In genomic region chr11:70544774-70545625, GRCh38 we compare ENCODE assay signal across 16 cellular contexts.
DNase-seq lines count a peak whose midpoint lies in the region; ATAC-seq lines count a peak whose summit lies in the region.
"Had no signal": no experiment of that assay in that cellular context is flagged by ENCODE, and none has a peak within 500 bp of the region (broad histone marks: within the 10 kb centered on the region; RNA-seq: fewer than 3 reads in every experiment).

No MANE protein-coding gene starts in this region.

- DNase-seq in H7, result peak; percentile 92
- peak; percentile 72 to 75 for DNase-seq in SJCRH30
- peak; percentile 84 for DNase-seq in iPS-NIHi11 (ENCODE audit: low spot score)
- DNase-seq in renal cortical epithelial cell (ENCODE audit: low read depth), result peak; percentile 26
- DNase-seq in GOT3 (lab: John Stamatoyannopoulos, UW), result no peak
- DNase-seq in activated T-cell treated with anti-CD3 and anti-CD28 coated beads, Interleukin-2, amount 50 U/mL, for 48 hours, result no peak
- DNase-seq: activated naive CD4-positive, alpha-beta T cell treated with anti-CD3 and anti-CD28 coated beads, Interleukin-2, amount 50 U/mL, for 16 hours; CD4-positive, alpha-beta T cell; central memory CD4-positive, alpha-beta T cell; NCI-H1417 treated with DMSO at 0.1 percent for 48 hours; NCI-H526 treated with DMSO at 0.1 percent for 48 hours; SHP77 treated with DMSO at 0.1 percent for 48 hours had no signal

- no peak overlapping the region for H3K4me3 ChIP-seq in H7 (ENCODE audit: insufficient read depth, low read depth, low read length)
- H3K4me3 ChIP-seq in SJCRH30, result peak overlapping the region; percentile 22
- H3K4me3 ChIP-seq: left lung had no signal

- H3K9me3 ChIP-seq in SJCRH30 (replicated peaks), result no peaks in the 10 kb centered on the region
- H3K9me3 ChIP-seq: neutrophil had no signal

- ATAC-seq in HG03342 (IDR thresholded peaks at IDR 0.05; ENCODE audit: unreplicated experiment), result no peak
- no peak for ATAC-seq in GM18907 (IDR thresholded peaks at IDR 0.05; ENCODE audit: unreplicated experiment)
- ATAC-seq: left lung had no signal

- H3K27me3 ChIP-seq in H7 (ENCODE audit: control insufficient read depth, insufficient read depth, low read length), result no peaks in the 10 kb centered on the region
- no peaks in the 10 kb centered on the region for H3K27me3 ChIP-seq in SJCRH30
- H3K27me3 ChIP-seq: left lung, neutrophil had no signal

- peak overlapping the region; percentile 87 for H3K27ac ChIP-seq in SJCRH30
- H3K27ac ChIP-seq: left lung, neutrophil had no signal

- peaks cover 32% of the 10 kb centered on the region for H3K4me1 ChIP-seq in SJCRH30
- H3K4me1 ChIP-seq: left lung had no signal

- H3K36me3 ChIP-seq in H7 (replicated peaks; ENCODE audit: control insufficient read depth, insufficient read depth, low read length), result no peaks in the 10 kb centered on the region
- no peaks in the 10 kb centered on the region for H3K36me3 ChIP-seq in SJCRH30
- H3K36me3 ChIP-seq: left lung, neutrophil had no signal

Comparison
In these comparisons a context has a peak if more than half of its experiments do, and no peak if none do; other contexts are left out.
1. DNase-seq: peak in H7 (single experiment), SJCRH30 (2 of 2), iPS-NIHi11 (single experiment) and renal cortical epithelial cell (single experiment); none in GOT3 (single experiment) and activated T-cell treated with anti-CD3 and anti-CD28 coated beads, Interleukin-2, amount 50 U/mL, for 48 hours (0 of 2).